Comparison of ENCODE assay signal across 1 cellular context in genomic region chr1:229249854-229250644, GRCh38.
TF ChIP-seq lines count a peak whose summit lies in the region.

No MANE protein-coding gene starts in this region.

TF ChIP-seq in K562, 482 proteins besides CTCF, POLR2A, EP300 and RAD21 (continued from another document):
- TF ChIP-seq ARID3A (IDR thresholded peaks at IDR 0.05; ENCODE audit: borderline replicate concordance, low read depth, low read length) (no peak), MAFG (tag; conservative IDR thresholded peaks at IDR 0.05) (no peak), ZNF551 (CRISPR knock-in tag; IDR thresholded peaks at IDR 0.05) (no peak), CREM (IDR thresholded peaks at IDR 0.05; ENCODE audit: low read depth) (no peak), XRCC4 (IDR thresholded peaks at IDR 0.05; ENCODE audit: extremely low read depth, insufficient read depth, insufficient read length) (no peak), ZNF512 (tag; IDR thresholded peaks at IDR 0.05) (peak; percentile 78), ZNF121 (CRISPR knock-in tag; conservative IDR thresholded peaks at IDR 0.05) (peak; percentile 11; the same call in 1 of the 2 replicates), ZNF134 (CRISPR knock-in tag; conservative IDR thresholded peaks at IDR 0.05) (no peak), EHMT2 (IDR thresholded peaks at IDR 0.05) (0 out of 2 replicates have a peak, but pooled peaks have one; percentile 26)
